ENCODE assay signal across 25 cellular contexts in genomic region chr2:234730066-234730640, GRCh38.
DNase-seq lines count a peak whose midpoint lies in the region; ATAC-seq and TF ChIP-seq lines count a peak whose summit lies in the region.
"Had no signal": no experiment of that assay in that cellular context is flagged by ENCODE, and none has a peak within 500 bp of the region (broad histone marks: within the 10 kb centered on the region; RNA-seq: fewer than 3 reads in every experiment).

No MANE protein-coding gene starts in this region.

- no peaks in the 10 kb centered on the region for H3K36me3 ChIP-seq in osteoblast (ENCODE audit: insufficient read depth, low read length)
- H3K36me3 ChIP-seq: suprapubic skin, vagina had no signal

- no peak overlapping the region for H3K4me3 ChIP-seq in osteoblast (ENCODE audit: insufficient read depth, low read length)
- H3K4me3 ChIP-seq: mucosa of descending colon, suprapubic skin, vagina had no signal

- peak; percentile 15 for DNase-seq in HEK293T (ENCODE audit: extremely low spot score)
- peak; percentile 87 for DNase-seq in NCI-H748 treated with DMSO at 0.1 percent for 48 hours (lab: John Stamatoyannopoulos, UW)
- DNase-seq in iPS-NIHi11 (ENCODE audit: low spot score) = peak; percentile 57
- DNase-seq in osteoblast (ENCODE audit: insufficient read length, low spot score, missing footprints) = no peak
- no peak for DNase-seq in DMS53 (lab: John Stamatoyannopoulos, UW)
- DNase-seq in activated T-cell treated with anti-CD3 and anti-CD28 coated beads, Interleukin-2, amount 50 U/mL, for 1 hour = no peak
- no peak for DNase-seq in AML-193 (lab: John Stamatoyannopoulos, UW)
- DNase-seq: ACHN; activated CD4-positive, alpha-beta T cell treated with anti-CD3 and anti-CD28 coated beads for 36 hours; effector memory CD8-positive, alpha-beta T cell; GF-D8; left colon; mucosa of descending colon; NCI-H1048; NCI-H2081 treated with DMSO at 0.1 percent for 48 hours; NCI-H526; occipital lobe; OCI-M1; right cardiac atrium; Right ventricle myocardium superior had no signal

- no peaks in the 10 kb centered on the region for H4K20me1 ChIP-seq in osteoblast (ENCODE audit: insufficient read depth, low read length)

- CTCF ChIA-PET in HEK293T (lab: Yijun Ruan, JAX) = no interaction called here

- no peaks in the 10 kb centered on the region for H3K9me3 ChIP-seq in osteoblast (ENCODE audit: low read depth, low read length)
- H3K9me3 ChIP-seq: suprapubic skin, vagina had no signal

- H3K27me3 ChIP-seq in osteoblast (ENCODE audit: insufficient read depth, low read length) = no peaks in the 10 kb centered on the region
- H3K27me3 ChIP-seq: suprapubic skin, vagina had no signal

- no peak overlapping the region for H3K4me2 ChIP-seq in osteoblast (ENCODE audit: insufficient read depth, low read length)

- TF ChIP-seq CTCF in osteoblast (IDR thresholded peaks at IDR 0.05; ENCODE audit: extremely low read depth, low read depth, low read length) = no peak

- POLR2A ChIA-PET in HEK293T (lab: Yijun Ruan, JAX) = no interaction called here

- H3K27ac ChIP-seq in osteoblast (ENCODE audit: low read depth, low read length) = no peak overlapping the region
- H3K27ac ChIP-seq: C4-2B, suprapubic skin, vagina had no signal

- H3K79me2 ChIP-seq in osteoblast (ENCODE audit: insufficient read depth, low read length) = no peaks in the 10 kb centered on the region

- H3K4me1 ChIP-seq in osteoblast (ENCODE audit: insufficient read depth, low read length) = peaks cover 12% of the 10 kb centered on the region
- H3K4me1 ChIP-seq: suprapubic skin, vagina had no signal

- H2AFZ ChIP-seq in osteoblast (ENCODE audit: low read length) = peak overlapping the region; percentile 53

- no peak for ATAC-seq in GM21423 (IDR thresholded peaks at IDR 0.05; ENCODE audit: unreplicated experiment)
- ATAC-seq: activated CD4-positive, alpha-beta T cell treated with anti-CD3 and anti-CD28 coated beads for 36 hours; activated naive CD4-positive, alpha-beta T cell treated with anti-CD3 and anti-CD28 coated beads, Interleukin-2, amount 50 U/mL, for 72 hours; effector memory CD8-positive, alpha-beta T cell; left colon; mucosa of descending colon; right cardiac atrium had no signal

TF ChIP-seq in HEK293T, 16 proteins besides CTCF, POLR2A, EP300 and RAD21:
- TF ChIP-seq FOXA1 (IDR thresholded peaks at IDR 0.05) (no peak), PKNOX1 (IDR thresholded peaks at IDR 0.05) (no peak), FOXK2 (IDR thresholded peaks at IDR 0.05) (no peak), LEF1 (IDR thresholded peaks at IDR 0.05; ENCODE audit: borderline replicate concordance) (no peak), L3MBTL2 (conservative IDR thresholded peaks at IDR 0.05) (no peak), CTBP1 (IDR thresholded peaks at IDR 0.05; ENCODE audit: borderline replicate concordance) (no peak), ELF4 (IDR thresholded peaks at IDR 0.05) (no peak), ZNF384 (IDR thresholded peaks at IDR 0.05) (no peak), NFRKB (IDR thresholded peaks at IDR 0.05) (no peak), SP1 (IDR thresholded peaks at IDR 0.05) (no peak), TARDBP (IDR thresholded peaks at IDR 0.05) (no peak), BHLHE40 (IDR thresholded peaks at IDR 0.05; ENCODE audit: borderline replicate concordance) (no peak), ARNT (IDR thresholded peaks at IDR 0.05) (no peak), HDGF (IDR thresholded peaks at IDR 0.05; ENCODE audit: borderline replicate concordance) (no peak), FOXM1 (IDR thresholded peaks at IDR 0.05; ENCODE audit: borderline replicate concordance) (no peak), SUZ12 (IDR thresholded peaks at IDR 0.05) (no peak)

Comparison
In these comparisons a context has a peak if more than half of its experiments do, and no peak if none do; other contexts are left out.
1. DNase-seq: peak in HEK293T (single experiment), NCI-H748 treated with DMSO at 0.1 percent for 48 hours (single experiment) and iPS-NIHi11 (single experiment); none in osteoblast (single experiment), DMS53 (single experiment), activated T-cell treated with anti-CD3 and anti-CD28 coated beads, Interleukin-2, amount 50 U/mL, for 1 hour (single experiment) and AML-193 (0 of 2).